Comparison of ENCODE assay signal across 1 cellular context in the genomic region with DNA sequence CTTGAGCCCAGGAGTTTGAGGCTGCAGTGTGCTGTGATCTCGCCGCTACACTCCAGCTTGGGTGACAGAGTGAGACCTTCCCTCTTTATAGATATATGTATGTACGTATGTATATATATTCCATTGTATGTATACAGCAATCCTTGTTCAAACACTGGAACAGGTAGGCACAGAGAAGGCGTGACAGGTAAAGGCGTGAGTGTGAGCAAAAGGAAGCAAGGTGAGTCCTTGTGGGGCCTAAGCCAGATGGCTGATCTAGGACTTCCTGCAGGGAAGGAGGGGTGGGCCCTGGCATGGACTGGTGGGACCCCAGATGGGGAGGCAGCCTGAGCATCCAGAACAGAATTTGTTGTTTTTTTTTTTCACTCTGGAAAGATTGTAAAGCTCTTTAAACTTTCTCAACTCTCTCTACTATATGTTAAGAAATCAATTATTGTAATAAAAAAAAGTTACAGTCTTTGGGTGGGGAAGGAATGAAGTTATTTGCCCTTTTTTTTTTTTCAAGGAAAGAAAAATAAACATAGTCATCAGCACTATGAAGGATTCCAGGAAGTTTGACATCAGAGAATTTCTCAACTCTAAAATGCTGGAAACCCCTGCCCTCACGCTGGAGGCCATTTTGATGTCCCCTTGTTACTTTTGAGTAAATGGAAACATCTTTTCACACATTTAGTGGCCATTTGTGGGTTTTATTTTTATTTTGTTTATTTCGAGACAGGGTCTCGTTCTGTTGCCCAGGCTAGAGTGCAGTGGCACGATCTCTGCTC.
TF ChIP-seq lines count a peak whose summit lies in the region.

No MANE protein-coding gene starts in this region.

TF ChIP-seq in GM23338, 12 proteins besides CTCF, POLR2A, EP300 and RAD21 (continued from another document):
- TF ChIP-seq, protein P1, sequence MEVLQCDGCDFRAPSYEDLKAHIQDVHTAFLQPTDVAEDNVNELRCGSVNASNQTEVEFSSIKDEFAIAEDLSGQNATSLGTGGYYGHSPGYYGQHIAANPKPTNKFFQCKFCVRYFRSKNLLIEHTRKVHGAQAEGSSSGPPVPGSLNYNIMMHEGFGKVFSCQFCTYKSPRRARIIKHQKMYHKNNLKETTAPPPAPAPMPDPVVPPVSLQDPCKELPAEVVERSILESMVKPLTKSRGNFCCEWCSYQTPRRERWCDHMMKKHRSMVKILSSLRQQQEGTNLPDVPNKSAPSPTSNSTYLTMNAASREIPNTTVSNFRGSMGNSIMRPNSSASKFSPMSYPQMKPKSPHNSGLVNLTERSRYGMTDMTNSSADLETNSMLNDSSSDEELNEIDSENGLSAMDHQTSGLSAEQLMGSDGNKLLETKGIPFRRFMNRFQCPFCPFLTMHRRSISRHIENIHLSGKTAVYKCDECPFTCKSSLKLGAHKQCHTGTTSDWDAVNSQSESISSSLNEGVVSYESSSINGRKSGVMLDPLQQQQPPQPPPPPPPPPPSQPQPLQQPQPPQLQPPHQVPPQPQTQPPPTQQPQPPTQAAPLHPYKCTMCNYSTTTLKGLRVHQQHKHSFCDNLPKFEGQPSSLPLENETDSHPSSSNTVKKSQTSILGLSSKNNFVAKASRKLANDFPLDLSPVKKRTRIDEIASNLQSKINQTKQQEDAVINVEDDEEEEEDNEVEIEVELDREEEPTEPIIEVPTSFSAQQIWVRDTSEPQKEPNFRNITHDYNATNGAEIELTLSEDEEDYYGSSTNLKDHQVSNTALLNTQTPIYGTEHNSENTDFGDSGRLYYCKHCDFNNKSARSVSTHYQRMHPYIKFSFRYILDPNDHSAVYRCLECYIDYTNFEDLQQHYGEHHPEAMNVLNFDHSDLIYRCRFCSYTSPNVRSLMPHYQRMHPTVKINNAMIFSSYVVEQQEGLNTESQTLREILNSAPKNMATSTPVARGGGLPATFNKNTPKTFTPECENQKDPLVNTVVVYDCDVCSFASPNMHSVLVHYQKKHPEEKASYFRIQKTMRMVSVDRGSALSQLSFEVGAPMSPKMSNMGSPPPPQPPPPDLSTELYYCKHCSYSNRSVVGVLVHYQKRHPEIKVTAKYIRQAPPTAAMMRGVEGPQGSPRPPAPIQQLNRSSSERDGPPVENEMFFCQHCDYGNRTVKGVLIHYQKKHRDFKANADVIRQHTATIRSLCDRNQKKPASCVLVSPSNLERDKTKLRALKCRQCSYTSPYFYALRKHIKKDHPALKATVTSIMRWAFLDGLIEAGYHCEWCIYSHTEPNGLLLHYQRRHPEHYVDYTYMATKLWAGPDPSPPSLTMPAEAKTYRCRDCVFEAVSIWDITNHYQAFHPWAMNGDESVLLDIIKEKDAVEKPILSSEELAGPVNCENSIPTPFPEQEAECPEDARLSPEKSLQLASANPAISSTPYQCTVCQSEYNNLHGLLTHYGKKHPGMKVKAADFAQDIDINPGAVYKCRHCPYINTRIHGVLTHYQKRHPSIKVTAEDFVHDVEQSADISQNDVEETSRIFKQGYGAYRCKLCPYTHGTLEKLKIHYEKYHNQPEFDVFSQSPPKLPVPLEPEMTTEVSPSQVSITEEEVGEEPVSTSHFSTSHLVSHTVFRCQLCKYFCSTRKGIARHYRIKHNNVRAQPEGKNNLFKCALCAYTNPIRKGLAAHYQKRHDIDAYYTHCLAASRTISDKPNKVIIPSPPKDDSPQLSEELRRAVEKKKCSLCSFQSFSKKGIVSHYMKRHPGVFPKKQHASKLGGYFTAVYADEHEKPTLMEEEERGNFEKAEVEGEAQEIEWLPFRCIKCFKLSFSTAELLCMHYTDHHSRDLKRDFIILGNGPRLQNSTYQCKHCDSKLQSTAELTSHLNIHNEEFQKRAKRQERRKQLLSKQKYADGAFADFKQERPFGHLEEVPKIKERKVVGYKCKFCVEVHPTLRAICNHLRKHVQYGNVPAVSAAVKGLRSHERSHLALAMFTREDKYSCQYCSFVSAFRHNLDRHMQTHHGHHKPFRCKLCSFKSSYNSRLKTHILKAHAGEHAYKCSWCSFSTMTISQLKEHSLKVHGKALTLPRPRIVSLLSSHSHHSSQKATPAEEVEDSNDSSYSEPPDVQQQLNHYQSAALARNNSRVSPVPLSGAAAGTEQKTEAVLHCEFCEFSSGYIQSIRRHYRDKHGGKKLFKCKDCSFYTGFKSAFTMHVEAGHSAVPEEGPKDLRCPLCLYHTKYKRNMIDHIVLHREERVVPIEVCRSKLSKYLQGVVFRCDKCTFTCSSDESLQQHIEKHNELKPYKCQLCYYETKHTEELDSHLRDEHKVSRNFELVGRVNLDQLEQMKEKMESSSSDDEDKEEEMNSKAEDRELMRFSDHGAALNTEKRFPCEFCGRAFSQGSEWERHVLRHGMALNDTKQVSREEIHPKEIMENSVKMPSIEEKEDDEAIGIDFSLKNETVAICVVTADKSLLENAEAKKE (CRISPR knock-in tag; IDR thresholded peaks at IDR 0.05) = no peak
- TF ChIP-seq, protein P2, sequence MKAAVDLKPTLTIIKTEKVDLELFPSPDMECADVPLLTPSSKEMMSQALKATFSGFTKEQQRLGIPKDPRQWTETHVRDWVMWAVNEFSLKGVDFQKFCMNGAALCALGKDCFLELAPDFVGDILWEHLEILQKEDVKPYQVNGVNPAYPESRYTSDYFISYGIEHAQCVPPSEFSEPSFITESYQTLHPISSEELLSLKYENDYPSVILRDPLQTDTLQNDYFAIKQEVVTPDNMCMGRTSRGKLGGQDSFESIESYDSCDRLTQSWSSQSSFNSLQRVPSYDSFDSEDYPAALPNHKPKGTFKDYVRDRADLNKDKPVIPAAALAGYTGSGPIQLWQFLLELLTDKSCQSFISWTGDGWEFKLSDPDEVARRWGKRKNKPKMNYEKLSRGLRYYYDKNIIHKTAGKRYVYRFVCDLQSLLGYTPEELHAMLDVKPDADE (IDR thresholded peaks at IDR 0.05) = no peak
- no peak for TF ChIP-seq ZNF114 (CRISPR knock-in tag; IDR thresholded peaks at IDR 0.05)
